In the genomic region with DNA sequence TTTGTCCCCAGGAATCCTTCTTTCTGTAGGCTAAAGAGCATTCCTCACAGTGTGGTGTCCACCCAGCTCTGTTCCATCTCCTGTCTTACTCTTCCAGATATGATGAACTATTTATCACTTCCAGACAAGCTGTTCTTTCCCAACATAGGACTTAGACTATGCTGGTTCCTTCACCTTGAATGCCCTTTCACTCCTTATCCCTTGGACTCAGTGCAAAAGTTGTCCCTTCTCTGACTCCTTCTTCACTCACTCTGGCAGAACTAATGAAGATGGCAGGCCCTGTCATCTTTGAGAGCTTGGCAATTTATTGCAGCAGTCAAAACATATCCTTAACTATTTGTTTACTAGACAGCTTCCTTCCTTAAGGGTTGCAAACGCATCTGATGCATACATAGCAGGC, we compare ENCODE assay signal across 2 cellular contexts.
TF ChIP-seq lines count a peak whose summit lies in the region.

No MANE protein-coding gene starts in this region.

TF ChIP-seq in GM23338, 12 proteins besides CTCF, POLR2A, EP300 and RAD21 (continues in another document):
- TF ChIP-seq ZNF114 (CRISPR knock-in tag; IDR thresholded peaks at IDR 0.05) (no peak), JUNB (IDR thresholded peaks at IDR 0.05; ENCODE audit: unreplicated experiment) (no peak), EZH2phosphoT487 (IDR thresholded peaks at IDR 0.05; ENCODE audit: unreplicated experiment) (no peak), CREB1 (CRISPR knock-in tag; IDR thresholded peaks at IDR 0.05; ENCODE audit: low read depth) (no peak), NANOG (IDR thresholded peaks at IDR 0.05; ENCODE audit: borderline replicate concordance) (no peak), REST (IDR thresholded peaks at IDR 0.05; ENCODE audit: unreplicated experiment) (no peak), EZH2 (IDR thresholded peaks at IDR 0.05; ENCODE audit: low read depth, unreplicated experiment) (no peak), ZNF462 (CRISPR knock-in tag; IDR thresholded peaks at IDR 0.05) (no peak), POLR2AphosphoS5 (IDR thresholded peaks at IDR 0.05; ENCODE audit: low read depth) (no peak)
- TF ChIP-seq, protein P1, sequence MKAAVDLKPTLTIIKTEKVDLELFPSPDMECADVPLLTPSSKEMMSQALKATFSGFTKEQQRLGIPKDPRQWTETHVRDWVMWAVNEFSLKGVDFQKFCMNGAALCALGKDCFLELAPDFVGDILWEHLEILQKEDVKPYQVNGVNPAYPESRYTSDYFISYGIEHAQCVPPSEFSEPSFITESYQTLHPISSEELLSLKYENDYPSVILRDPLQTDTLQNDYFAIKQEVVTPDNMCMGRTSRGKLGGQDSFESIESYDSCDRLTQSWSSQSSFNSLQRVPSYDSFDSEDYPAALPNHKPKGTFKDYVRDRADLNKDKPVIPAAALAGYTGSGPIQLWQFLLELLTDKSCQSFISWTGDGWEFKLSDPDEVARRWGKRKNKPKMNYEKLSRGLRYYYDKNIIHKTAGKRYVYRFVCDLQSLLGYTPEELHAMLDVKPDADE (IDR thresholded peaks at IDR 0.05), result no peak

TF ChIP-seq in H1, 55 proteins besides CTCF, POLR2A, EP300 and RAD21:
- TF ChIP-seq SRF (IDR thresholded peaks at IDR 0.05; ENCODE audit: low read depth, low read length) (no peak), BACH1 (IDR thresholded peaks at IDR 0.05; ENCODE audit: low read length) (no peak)
- TF ChIP-seq, protein P2, sequence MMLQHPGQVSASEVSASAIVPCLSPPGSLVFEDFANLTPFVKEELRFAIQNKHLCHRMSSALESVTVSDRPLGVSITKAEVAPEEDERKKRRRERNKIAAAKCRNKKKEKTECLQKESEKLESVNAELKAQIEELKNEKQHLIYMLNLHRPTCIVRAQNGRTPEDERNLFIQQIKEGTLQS (IDR thresholded peaks at IDR 0.05; ENCODE audit: insufficient read depth, low read depth, low read length), result no peak
